In genomic region chr19:34213283-34213682, GRCh38 we compare ENCODE assay signal across 32 cellular contexts.
"Had no signal": no experiment of that assay in that cellular context is flagged by ENCODE, and none has a peak within 500 bp of the region (broad histone marks: within the 10 kb centered on the region; RNA-seq: fewer than 3 reads in every experiment).

No MANE protein-coding gene starts in this region.

- ATAC-seq: naive thymus-derived CD8-positive, alpha-beta T cell; natural killer cell treated with Interleukin-12 subunit alpha and Interleukin-12 subunit beta and Interleukin-15 and Interleukin-18, amount 100 ng/mL, for 72 hours; psoas muscle; right cardiac atrium; sciatic nerve; stimulated activated memory B cell treated with anti-CD40 and anti-IgM and Interleukin-4, amounts not matched to agents 10 μg/mL and 1 μg/mL and 100 μg/mL, for 72 hours; stimulated activated naive CD8-positive, alpha-beta T cell treated with anti-CD3 and anti-CD28 coated beads, Interleukin-15, amount 100 ng/mL, for 72 hours; stimulated activated naive CD8-positive, alpha-beta T cell treated with anti-CD3 and anti-CD28 coated beads, Interleukin-15, Interleukin-2, amounts not matched to agents 100 U/mL and 50 U/mL, for 24 hours; upper lobe of right lung had no signal

- H3K4me3 Mint-ChIP-seq: naive thymus-derived CD8-positive, alpha-beta T cell; natural killer cell treated with Interleukin-12 subunit alpha and Interleukin-12 subunit beta and Interleukin-15 and Interleukin-18, amount 100 ng/mL, for 72 hours; nephron progenitor cell; neural crest cell; stimulated activated memory B cell treated with anti-CD40 and anti-IgM and Interleukin-4, amounts not matched to agents 10 μg/mL and 1 μg/mL and 100 μg/mL, for 72 hours; stimulated activated naive CD8-positive, alpha-beta T cell treated with anti-CD3 and anti-CD28 coated beads, Interleukin-15, amount 100 ng/mL, for 72 hours; type B pancreatic cell had no signal

- H3K27me3 ChIP-seq: ovary, spleen, suprapubic skin, testis, tibial artery, transverse colon, upper lobe of right lung, uterus had no signal

- H3K4me1 ChIP-seq: parathyroid adenoma, uterus had no signal

- H2AFZ ChIP-seq: parathyroid adenoma had no signal

- H3K9me3 ChIP-seq: ovary, psoas muscle, spleen, suprapubic skin, testis, tibial artery, transverse colon, upper lobe of right lung, uterus had no signal

- H3K27ac ChIP-seq: ovary, parathyroid adenoma, psoas muscle, skin epidermis, spleen, suprapubic skin, testis, tibial artery, transverse colon, upper lobe of right lung, uterus had no signal

- H3K4me1 Mint-ChIP-seq: neural crest cell had no signal

- H3K4me3 ChIP-seq: ovary, psoas muscle, skin epidermis, smooth muscle cell, spleen, suprapubic skin, testis, tibial artery, transverse colon, upper lobe of right lung, uterus had no signal

- H3K9ac ChIP-seq: parathyroid adenoma had no signal

- H3K36me3 ChIP-seq: ovary, uterus had no signal

- H3K27me3 Mint-ChIP-seq: naive thymus-derived CD8-positive, alpha-beta T cell; natural killer cell treated with Interleukin-12 subunit alpha and Interleukin-12 subunit beta and Interleukin-15 and Interleukin-18, amount 100 ng/mL, for 72 hours; progenitor cell of endocrine pancreas; stimulated activated memory B cell treated with anti-CD40 and anti-IgM and Interleukin-4, amounts not matched to agents 10 μg/mL and 1 μg/mL and 100 μg/mL, for 72 hours; stimulated activated naive CD8-positive, alpha-beta T cell treated with anti-CD3 and anti-CD28 coated beads, Interleukin-15, amount 100 ng/mL, for 72 hours; type B pancreatic cell had no signal

- H3K27ac Mint-ChIP-seq: natural killer cell treated with Interleukin-12 subunit alpha and Interleukin-12 subunit beta and Interleukin-15 and Interleukin-18, amount 100 ng/mL, for 72 hours; progenitor cell of endocrine pancreas; stimulated activated memory B cell treated with anti-CD40 and anti-IgM and Interleukin-4, amounts not matched to agents 10 μg/mL and 1 μg/mL and 100 μg/mL, for 72 hours; stimulated activated naive CD8-positive, alpha-beta T cell treated with anti-CD3 and anti-CD28 coated beads, Interleukin-15, amount 100 ng/mL, for 72 hours; type B pancreatic cell had no signal

- DNase-seq: naive thymus-derived CD8-positive, alpha-beta T cell; nephron progenitor cell; occipital lobe; ovary; posterior cingulate gyrus; psoas muscle; right cardiac atrium; spleen; stimulated activated CD4-positive, alpha-beta T cell treated with anti-CD3 and anti-CD28 coated beads, Interleukin-12 subunit alpha, Interleukin-12 subunit beta, amount 100 ng/mL, for 4 hours; stimulated activated CD4-positive, alpha-beta T cell treated with anti-CD3 and anti-CD28 coated beads, Interleukin-1b, Interleukin-23, amount 100 ng/mL, for 48 hours; stimulated activated CD4-positive, alpha-beta T cell treated with anti-CD3 and anti-CD28 coated beads, Interleukin-4, amount 100 ng/mL, for 1 hour; stimulated activated CD4-positive, alpha-beta T cell treated with anti-CD3 and anti-CD28 coated beads, Interleukin-4, amount 100 ng/mL, for 4 hours; stimulated activated CD8-positive, alpha-beta memory T cell treated with anti-CD3 and anti-CD28 coated beads, Interleukin-4, amount 100 ng/mL, for 48 hours; stimulated activated naive CD4-positive, alpha-beta T cell; stimulated activated naive CD8-positive, alpha-beta T cell treated with anti-CD3 and anti-CD28 coated beads, Interleukin-15, amount 100 ng/mL, for 72 hours; stimulated activated naive CD8-positive, alpha-beta T cell treated with anti-CD3 and anti-CD28 coated beads, Interleukin-15, Interleukin-2, amounts not matched to agents 100 U/mL and 50 U/mL, for 24 hours; substantia nigra; testis; tibial artery; transverse colon; upper lobe of right lung; uterus had no signal

- H3K4me2 ChIP-seq: smooth muscle cell had no signal
